8 cellular contexts compared by ENCODE assay signal in the genomic region with DNA sequence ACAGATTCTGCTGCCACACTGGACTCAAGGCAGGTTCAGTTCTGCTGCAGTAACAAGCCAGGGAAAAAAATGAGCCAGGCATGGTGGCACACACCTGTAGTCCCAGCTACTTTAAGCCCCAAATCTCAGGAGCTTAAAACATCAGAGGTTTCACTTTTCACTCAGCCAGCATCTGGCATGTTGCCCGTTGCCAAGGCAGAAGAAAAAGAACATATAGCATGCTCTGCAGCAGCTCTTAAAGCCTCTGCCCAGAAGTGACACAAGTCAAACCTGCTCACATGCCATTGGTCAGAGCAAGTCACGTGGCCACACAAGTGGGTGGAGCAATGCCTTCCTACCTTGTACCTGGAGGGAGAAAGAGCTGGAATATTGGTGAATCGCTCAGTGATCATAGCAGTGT. TPM values are rescaled to one million over a fixed set of nuclear protein-coding genes. Genes with fewer than 3 reads are reported as not detected.
DNase-seq lines count a peak whose midpoint lies in the region; ATAC-seq and TF ChIP-seq lines count a peak whose summit lies in the region.

No MANE protein-coding gene starts in this region.

- no peaks in the 10 kb centered on the region for H4K20me1 ChIP-seq in GM23248 (ENCODE audit: insufficient read depth)

- H3K4me3 ChIP-seq in GM23248 = no peak overlapping the region

- peaks cover 77% of the 10 kb centered on the region for H3K4me1 Mint-ChIP-seq in activated B cell treated with CpG ODN at 0.5 μM for 24 hours

- no peak overlapping the region for H3K27ac ChIP-seq in GM23248

- no peaks in the 10 kb centered on the region for H3K36me3 ChIP-seq in GM23248 (ENCODE audit: low read depth)

- no peaks in the 10 kb centered on the region for H3K79me2 ChIP-seq in GM23248 (ENCODE audit: insufficient read depth)

- peaks cover 23% of the 10 kb centered on the region for H3K4me1 ChIP-seq in GM23248 (ENCODE audit: insufficient read depth)

- intact Hi-C loops in activated B cell treated with CpG ODN at 0.5 μM for 24 hours (cut with micrococcal nuclease) = loop anchor here (5.0 kb wide), 1 partner anchor 1209 kb away; no protein-coding TSS in a partner anchor

- H3K9me2 ChIP-seq in GM23248 (ENCODE audit: insufficient read depth) = no peaks in the 10 kb centered on the region

- no peaks in the 10 kb centered on the region for H3K36me3 Mint-ChIP-seq in activated B cell treated with CpG ODN at 0.5 μM for 24 hours (ENCODE audit: low read depth)

- H3K9me3 Mint-ChIP-seq in activated B cell treated with CpG ODN at 0.5 μM for 24 hours = no peaks in the 10 kb centered on the region

- WGBS in GM23248 (ENCODE audit: low coverage in 1 of 2, low lambda C conversion rate in 2 of 2, missing lambda C conversion rate in 2 of 2), 2 experiments = 21 to 25% methylated on average over 3 of the region's 3 CpGs

- no peak for TF ChIP-seq CTCF in activated B cell treated with CpG ODN at 0.5 μM for 24 hours (IDR thresholded peaks at IDR 0.05)

- H3K4me3 Mint-ChIP-seq in activated B cell treated with CpG ODN at 0.5 μM for 24 hours = peak overlapping the region; percentile 22

- peaks cover 8% of the 10 kb centered on the region; the same call in 1 of the 2 replicates for H3F3A ChIP-seq in GM23248 (ENCODE audit: insufficient read depth)

- DNase-seq in COR-L47 (lab: John Stamatoyannopoulos, UW) = peak; percentile 86
- DNase-seq in GM23248 = peak; percentile 59
- peak; percentile 95 for DNase-seq in NCI-H2029 (lab: John Stamatoyannopoulos, UW)
- DNase-seq in activated B cell treated with CpG ODN at 0.5 μM for 24 hours = peak; percentile 63
- peak; percentile 43 to 96 for DNase-seq in T47D (ENCODE audit: low read depth in 1 of 2, low spot score in 1 of 2)
- DNase-seq in kidney glomerular epithelial cell (lab: John Stamatoyannopoulos, UW) = peak; percentile 18
- DNase-seq in stimulated activated CD8-positive, alpha-beta memory T cell treated with anti-CD3 and anti-CD28 coated beads, Interleukin-15, amount 100 ng/mL, for 1 hour (ENCODE audit: low read depth) = peak; percentile 78

- H3K4me2 ChIP-seq in GM23248 (ENCODE audit: unreplicated experiment) = no peak overlapping the region

- no peak overlapping the region for H2AFZ ChIP-seq in GM23248

- CTCF ChIA-PET in activated B cell treated with CpG ODN at 0.5 μM for 24 hours (lab: Charles Lee) = interaction anchor here (0.6 to 1.7 kb wide), 3 partner anchors 11 to 40 kb away, joined by 3 to 5 read pairs (median 5); a partner anchor contains a TSS

- no peak overlapping the region for H3K9ac ChIP-seq in GM23248

- H3K27me3 ChIP-seq in GM23248 (replicated peaks; ENCODE audit: insufficient read depth) = no peaks in the 10 kb centered on the region

- ATAC-seq in activated B cell treated with CpG ODN at 0.5 μM for 24 hours (ENCODE audit: low read depth) = peak; percentile 38
- ATAC-seq in GM21367 (IDR thresholded peaks at IDR 0.05; ENCODE audit: unreplicated experiment) = no peak

- peak overlapping the region; percentile 93 for H3K27ac Mint-ChIP-seq in activated B cell treated with CpG ODN at 0.5 μM for 24 hours

- in situ Hi-C loops in GM23248 (cut with MboI) = no loop called here
- in situ Hi-C loops in T47D (cut with HindIII; ENCODE audit: low pct_unique_long_range_greater_than_20kb, low sequenced_read_pairs) = no loop called here

- POLR2A ChIA-PET in activated B cell treated with CpG ODN at 0.5 μM for 24 hours (lab: Charles Lee) = interaction anchor here (0.9 to 19.6 kb wide), 9 partner anchors 8 to 54 kb away, joined by 3 to 342 read pairs (median 7); a partner anchor contains a TSS

- H3K9me3 ChIP-seq in GM23248 (ENCODE audit: low read depth) = no peaks in the 10 kb centered on the region

- no peaks in the 10 kb centered on the region for H3K27me3 Mint-ChIP-seq in activated B cell treated with CpG ODN at 0.5 μM for 24 hours

RNA-seq across cellular contexts. Expression of a gene that starts 14.7 kb away (rescaled TPM):
- 28.5 and 56.6 TPM in 2 replicates for total RNA-seq in GM23248 (2014; rRNA removed; shearing (Covaris generic))
- 56.6 and 58.4 TPM in 2 replicates for polyA plus RNA-seq in GM23248 (2016; fragmentation: Nextera tagmentation; extraction: Ambion mirVana)
- total RNA-seq in activated B cell treated with CpG ODN at 0.5 μM for 24 hours = 129 and 135 TPM in 2 replicates

RNA-seq across cellular contexts. Expression of a gene that starts 52.6 kb away (rescaled TPM):
- 47.2 and 55.9 TPM in 2 replicates for total RNA-seq in GM23248 (2014; rRNA removed; shearing (Covaris generic))
- polyA plus RNA-seq in GM23248 (2016; fragmentation: Nextera tagmentation; extraction: Ambion mirVana) = 57.7 and 58.7 TPM in 2 replicates
- total RNA-seq in activated B cell treated with CpG ODN at 0.5 μM for 24 hours = 210 and 211 TPM in 2 replicates

Comparison
In these comparisons a context has a peak if more than half of its experiments do, and no peak if none do; other contexts are left out.
1. DNase-seq: peak in every context shown above with its lines; median percentile 95 in NCI-H2029; 86 in COR-L47; 78 in stimulated activated CD8-positive, alpha-beta memory T cell treated with anti-CD3 and anti-CD28 coated beads, Interleukin-15, amount 100 ng/mL, for 1 hour; 70 in T47D; 63 in activated B cell treated with CpG ODN at 0.5 μM for 24 hours; 59 in GM23248; 18 in kidney glomerular epithelial cell.